ENCODE assay signal across 10 cellular contexts in the genomic region with DNA sequence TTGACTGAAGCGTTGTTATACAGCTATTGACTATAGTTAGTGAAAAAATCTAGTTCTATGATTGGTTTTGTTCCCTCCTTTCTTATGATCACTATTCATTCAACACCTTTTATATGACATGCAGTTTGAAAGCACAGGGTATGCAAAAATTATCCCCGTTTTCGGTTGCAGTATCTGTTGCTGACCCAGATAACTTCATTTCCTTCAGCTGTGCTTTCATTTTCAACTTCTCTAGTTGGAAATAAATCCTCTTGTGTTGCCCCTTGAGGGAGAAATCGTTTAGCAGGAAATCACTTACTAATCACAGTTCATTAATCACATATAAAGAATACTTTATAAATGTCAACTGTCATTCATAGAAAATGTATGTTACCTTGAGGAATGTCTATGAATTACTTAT. TPM values are rescaled to one million over a fixed set of nuclear protein-coding genes. Genes with fewer than 3 reads are reported as not detected.
DNase-seq lines count a peak whose midpoint lies in the region; ATAC-seq and TF ChIP-seq lines count a peak whose summit lies in the region.
"Had no signal": no experiment of that assay in that cellular context is flagged by ENCODE, and none has a peak within 500 bp of the region (broad histone marks: within the 10 kb centered on the region; RNA-seq: fewer than 3 reads in every experiment).

No MANE protein-coding gene starts in this region.

- DNase-seq in activated naive CD4-positive, alpha-beta T cell treated with anti-CD3 and anti-CD28 coated beads for 36 hours = no peak
- no peak for DNase-seq in activated naive CD4-positive, alpha-beta T cell treated with anti-CD3 and anti-CD28 coated beads, Interleukin-2, amount 50 U/mL, for 16 hours
- no peak for DNase-seq in activated CD8-positive, alpha-beta T cell treated with anti-CD3 and anti-CD28 coated beads for 36 hours
- DNase-seq in stimulated activated naive CD8-positive, alpha-beta T cell treated with anti-CD3 and anti-CD28 coated beads, Interleukin-15, amount 100 ng/mL, for 72 hours = no peak
- DNase-seq in GM19238 (ENCODE audit: insufficient read length, low spot score) = no peak
- no peak for DNase-seq in mesothelial cell of epicardium (ENCODE audit: low spot score in 2 of 2, unreplicated experiment in 2 of 2)
- DNase-seq in germinal center (ENCODE audit: low spot score) = no peak
- DNase-seq: NCI-H226, trophoblast cell had no signal

- POLR2A ChIA-PET in activated CD8-positive, alpha-beta T cell treated with anti-CD3 and anti-CD28 coated beads for 36 hours (lab: Charles Lee) = interaction anchor here (1.2 kb wide), 1 partner anchor 54 kb away, joined by 4 read pairs; no protein-coding TSS in a partner anchor

- H3K4me3 Mint-ChIP-seq in activated naive CD4-positive, alpha-beta T cell treated with anti-CD3 and anti-CD28 coated beads for 36 hours = peak overlapping the region; percentile 23
- H3K4me3 Mint-ChIP-seq in activated CD8-positive, alpha-beta T cell treated with anti-CD3 and anti-CD28 coated beads for 36 hours = peak overlapping the region; percentile 53
- H3K4me3 Mint-ChIP-seq in stimulated activated naive CD8-positive, alpha-beta T cell treated with anti-CD3 and anti-CD28 coated beads, Interleukin-15, amount 100 ng/mL, for 72 hours = peak overlapping the region; percentile 5 to 42
- no peak overlapping the region for H3K4me3 Mint-ChIP-seq in mesothelial cell of epicardium

- H3K36me3 Mint-ChIP-seq in activated naive CD4-positive, alpha-beta T cell treated with anti-CD3 and anti-CD28 coated beads for 36 hours (ENCODE audit: low read depth) = peaks cover 21% of the 10 kb centered on the region
- H3K36me3 Mint-ChIP-seq in activated CD8-positive, alpha-beta T cell treated with anti-CD3 and anti-CD28 coated beads for 36 hours (ENCODE audit: low read depth) = peaks cover 46% of the 10 kb centered on the region
- peaks cover 12% of the 10 kb centered on the region for H3K36me3 Mint-ChIP-seq in mesothelial cell of epicardium

- intact Hi-C loops in activated naive CD4-positive, alpha-beta T cell treated with anti-CD3 and anti-CD28 coated beads for 36 hours (cut with micrococcal nuclease) = loop anchor here (1.0 to 5.0 kb wide), 3 partner anchors 7 to 37 kb away; no protein-coding TSS in a partner anchor
- intact Hi-C loops in activated CD8-positive, alpha-beta T cell treated with anti-CD3 and anti-CD28 coated beads for 36 hours (cut with micrococcal nuclease) = no loop called here

- no peak for TF ChIP-seq CTCF in activated CD8-positive, alpha-beta T cell treated with anti-CD3 and anti-CD28 coated beads for 36 hours (IDR thresholded peaks at IDR 0.05)
- TF ChIP-seq CTCF in mesothelial cell of epicardium (IDR thresholded peaks at IDR 0.05; ENCODE audit: unreplicated experiment) = no peak

- H3K27me3 Mint-ChIP-seq in activated naive CD4-positive, alpha-beta T cell treated with anti-CD3 and anti-CD28 coated beads for 36 hours (ENCODE audit: low read depth) = no peaks in the 10 kb centered on the region
- no peaks in the 10 kb centered on the region for H3K27me3 Mint-ChIP-seq in activated CD8-positive, alpha-beta T cell treated with anti-CD3 and anti-CD28 coated beads for 36 hours
- H3K27me3 Mint-ChIP-seq in stimulated activated naive CD8-positive, alpha-beta T cell treated with anti-CD3 and anti-CD28 coated beads, Interleukin-15, amount 100 ng/mL, for 72 hours = no peaks in the 10 kb centered on the region
- no peaks in the 10 kb centered on the region for H3K27me3 Mint-ChIP-seq in mesothelial cell of epicardium (ENCODE audit: low read depth)

- peaks cover 3% of the 10 kb centered on the region for H3K9me3 Mint-ChIP-seq in activated naive CD4-positive, alpha-beta T cell treated with anti-CD3 and anti-CD28 coated beads for 36 hours
- peaks cover 5% of the 10 kb centered on the region for H3K9me3 Mint-ChIP-seq in activated CD8-positive, alpha-beta T cell treated with anti-CD3 and anti-CD28 coated beads for 36 hours
- no peaks in the 10 kb centered on the region for H3K9me3 Mint-ChIP-seq in stimulated activated naive CD8-positive, alpha-beta T cell treated with anti-CD3 and anti-CD28 coated beads, Interleukin-15, amount 100 ng/mL, for 72 hours
- peaks cover 14% of the 10 kb centered on the region for H3K9me3 Mint-ChIP-seq in mesothelial cell of epicardium

- H3K27ac Mint-ChIP-seq in activated naive CD4-positive, alpha-beta T cell treated with anti-CD3 and anti-CD28 coated beads for 36 hours = peak overlapping the region; percentile 66
- peak overlapping the region; percentile 66 for H3K27ac Mint-ChIP-seq in activated CD8-positive, alpha-beta T cell treated with anti-CD3 and anti-CD28 coated beads for 36 hours
- H3K27ac Mint-ChIP-seq in stimulated activated naive CD8-positive, alpha-beta T cell treated with anti-CD3 and anti-CD28 coated beads, Interleukin-15, amount 100 ng/mL, for 72 hours = peak overlapping the region in 1 of 2 donors; percentile 19
- H3K27ac Mint-ChIP-seq in mesothelial cell of epicardium = no peak overlapping the region

- CTCF ChIA-PET in activated naive CD4-positive, alpha-beta T cell treated with anti-CD3 and anti-CD28 coated beads for 36 hours (lab: Charles Lee) = interaction anchor here (1.2 kb wide), 2 partner anchors 35 to 140 kb away, joined by 3 to 4 read pairs; no protein-coding TSS in a partner anchor
- CTCF ChIA-PET in activated CD8-positive, alpha-beta T cell treated with anti-CD3 and anti-CD28 coated beads for 36 hours (lab: Charles Lee) = interaction anchor here (1.1 to 1.7 kb wide), 5 partner anchors 9 to 120 kb away, joined by 3 to 5 read pairs (median 4); no protein-coding TSS in a partner anchor

- H3K4me1 Mint-ChIP-seq in activated naive CD4-positive, alpha-beta T cell treated with anti-CD3 and anti-CD28 coated beads for 36 hours (ENCODE audit: low read depth) = peaks cover 78% of the 10 kb centered on the region
- peaks cover 79% of the 10 kb centered on the region for H3K4me1 Mint-ChIP-seq in activated CD8-positive, alpha-beta T cell treated with anti-CD3 and anti-CD28 coated beads for 36 hours (ENCODE audit: low read depth)
- peaks cover 78% of the 10 kb centered on the region for H3K4me1 Mint-ChIP-seq in stimulated activated naive CD8-positive, alpha-beta T cell treated with anti-CD3 and anti-CD28 coated beads, Interleukin-15, amount 100 ng/mL, for 72 hours
- peaks cover 19% of the 10 kb centered on the region for H3K4me1 Mint-ChIP-seq in mesothelial cell of epicardium

- ATAC-seq in HG02852 (IDR thresholded peaks at IDR 0.05; ENCODE audit: unreplicated experiment) = peak; percentile 85
- ATAC-seq in activated CD8-positive, alpha-beta T cell treated with anti-CD3 and anti-CD28 coated beads for 36 hours = peak; percentile 77
- peak; percentile 91 for ATAC-seq in stimulated activated naive CD8-positive, alpha-beta T cell treated with anti-CD3 and anti-CD28 coated beads, Interleukin-15, amount 100 ng/mL, for 72 hours

RNA-seq across cellular contexts. Expression of a gene that starts 55.1 kb away (rescaled TPM):
- total RNA-seq in activated naive CD4-positive, alpha-beta T cell treated with anti-CD3 and anti-CD28 coated beads for 36 hours = 100 to 1,000 TPM; 387 to 391 TPM
- total RNA-seq in activated CD8-positive, alpha-beta T cell treated with anti-CD3 and anti-CD28 coated beads for 36 hours = 100 to 1,000 TPM; 341 to 360 TPM
- 67.8 to 74.8 TPM (median 72.9 TPM) in 3 replicates for total RNA-seq in mesothelial cell of epicardium
